23 cellular contexts compared by ENCODE assay signal in genomic region chr4:95049838-95050237, GRCh38.
DNase-seq lines count a peak whose midpoint lies in the region; ATAC-seq and TF ChIP-seq lines count a peak whose summit lies in the region.
"Had no signal": no experiment of that assay in that cellular context is flagged by ENCODE, and none has a peak within 500 bp of the region (broad histone marks: within the 10 kb centered on the region; RNA-seq: fewer than 3 reads in every experiment).

No MANE protein-coding gene starts in this region.

- H3K4me1 Mint-ChIP-seq in MCF 10A (ENCODE audit: insufficient read depth, unreplicated experiment): no peaks in the 10 kb centered on the region
- H3K4me1 Mint-ChIP-seq: activated CD4-positive, alpha-beta T cell treated with anti-CD3 and anti-CD28 coated beads, Interleukin-2, amount 10 ng/mL, durations not matched to agents 24 days and 14 days; activated CD8-positive, alpha-beta memory T cell treated with anti-CD3 and anti-CD28 coated beads, Interleukin-2, amount 10 ng/mL, durations not matched to agents 7 days and 5 days had no signal

- in situ Hi-C loops in astrocyte of the spinal cord (cut with HindIII; ENCODE audit: low sequenced_read_pairs): no loop called here

- H3K27ac ChIP-seq in breast epithelium (no peak overlapping the region), hepatocyte (no peak overlapping the region), thoracic aorta (peak overlapping the region; percentile 18 to 77)
- H3K27ac ChIP-seq: left lung, Peyer's patch, SJSA1 had no signal

- H3K9me3 ChIP-seq in breast epithelium (no peaks in the 10 kb centered on the region), hepatocyte (ENCODE audit: low read depth) (no peaks in the 10 kb centered on the region), thoracic aorta (no peaks in the 10 kb centered on the region)
- H3K9me3 ChIP-seq: left lung, Peyer's patch, SJSA1 had no signal

- H3K27me3 ChIP-seq in breast epithelium (no peaks in the 10 kb centered on the region), hepatocyte (no peaks in the 10 kb centered on the region), thoracic aorta (replicated peaks; ENCODE audit: insufficient read depth) (no peaks in the 10 kb centered on the region)
- H3K27me3 ChIP-seq: left lung, Peyer's patch, SJSA1 had no signal

- no peaks in the 10 kb centered on the region for H3K27me3 Mint-ChIP-seq in MCF 10A (ENCODE audit: insufficient read depth, unreplicated experiment)
- H3K27me3 Mint-ChIP-seq: activated CD4-positive, alpha-beta T cell treated with anti-CD3 and anti-CD28 coated beads, Interleukin-2, amount 10 ng/mL, durations not matched to agents 24 days and 14 days; activated CD8-positive, alpha-beta memory T cell treated with anti-CD3 and anti-CD28 coated beads, Interleukin-2, amount 10 ng/mL, durations not matched to agents 7 days and 5 days had no signal

- no peak for TF ChIP-seq POLR2A in breast epithelium (IDR thresholded peaks at IDR 0.05)

- no peak overlapping the region for H3K4me2 ChIP-seq in hepatocyte

- no peaks in the 10 kb centered on the region for H3K79me2 ChIP-seq in hepatocyte

- no peak overlapping the region for H2AFZ ChIP-seq in hepatocyte

- DNase-seq in MCF 10A (ENCODE audit: unreplicated experiment) (peak; percentile 12), breast epithelium (ENCODE audit: low spot score in 2 of 2) (no peak), astrocyte of the spinal cord (ENCODE audit: low read depth, low spot score) (peak; percentile 63), hepatocyte (ENCODE audit: low spot score) (peak; percentile 16), thoracic aorta (ENCODE audit: low spot score) (no peak), NCI-H2227 (lab: John Stamatoyannopoulos, UW; ENCODE audit: unreplicated experiment) (no peak), NCI-H187 (lab: John Stamatoyannopoulos, UW) (no peak)
- DNase-seq: 8988T; activated CD4-positive, alpha-beta T cell treated with anti-CD3 and anti-CD28 coated beads, Interleukin-2, amount 10 ng/mL, durations not matched to agents 24 days and 14 days; activated CD8-positive, alpha-beta memory T cell treated with anti-CD3 and anti-CD28 coated beads, Interleukin-2, amount 10 ng/mL, durations not matched to agents 7 days and 5 days; DMS153; GDM1; KBM-7; left lung; NCI-H2029; Peyer's patch; retina; stimulated activated CD8-positive, alpha-beta memory T cell treated with anti-CD3 and anti-CD28 coated beads, Interleukin-4, amount 100 ng/mL, for 48 hours; T-helper 2 cell had no signal

- no peaks in the 10 kb centered on the region for H4K20me1 ChIP-seq in hepatocyte (ENCODE audit: insufficient read depth, poor library complexity, severe bottlenecking)

- no peaks in the 10 kb centered on the region for H3K9me2 ChIP-seq in hepatocyte (replicated peaks; ENCODE audit: insufficient read depth)

- CTCF ChIA-PET in MCF 10A (lab: Yijun Ruan, JAX): interaction anchor here (0.7 kb wide), 1 partner anchor 126 kb away, joined by 4 read pairs; no protein-coding TSS in a partner anchor

- intact Hi-C loops in MCF 10A (cut with micrococcal nuclease): no loop called here
- intact Hi-C loops in breast epithelium (cut with DNase I; ENCODE audit: low total_unique reads): no loop called here

- H3K36me3 ChIP-seq in breast epithelium: no peaks in the 10 kb centered on the region
- no peaks in the 10 kb centered on the region for H3K36me3 ChIP-seq in hepatocyte (replicated peaks; ENCODE audit: insufficient read depth, low read depth)
- no peaks in the 10 kb centered on the region for H3K36me3 ChIP-seq in thoracic aorta
- H3K36me3 ChIP-seq: left lung, Peyer's patch, SJSA1 had no signal

- BruUV-seq in MCF 10A (replicated peaks; lab: Mats Ljungman, UMichigan): no TSS peak

- POLR2A ChIA-PET in MCF 10A (lab: Yijun Ruan, JAX): interaction anchor here (0.6 to 1.0 kb wide), 2 partner anchors 9 to 114 kb away, joined by 3 to 4 read pairs; no protein-coding TSS in a partner anchor

- ATAC-seq in thoracic aorta (ENCODE audit: insufficient number of reproducible peaks, low FRiP score, low read depth) (no peak), GM21528 (IDR thresholded peaks at IDR 0.05; ENCODE audit: low FRiP score, unreplicated experiment) (no peak)
- ATAC-seq: activated CD8-positive, alpha-beta memory T cell treated with anti-CD3 and anti-CD28 coated beads, Interleukin-2, amount 10 ng/mL, durations not matched to agents 7 days and 5 days; activated naive CD4-positive, alpha-beta T cell treated with anti-CD3 and anti-CD28 coated beads, Interleukin-2, amount 50 U/mL, for 72 hours; left lung had no signal

- TF ChIP-seq CTCF in MCF 10A (IDR thresholded peaks at IDR 0.05; ENCODE audit: unreplicated experiment) (no peak), breast epithelium (IDR thresholded peaks at IDR 0.05) (no peak), astrocyte of the spinal cord (IDR thresholded peaks at IDR 0.05; ENCODE audit: low read depth, low read length) (no peak), hepatocyte (IDR thresholded peaks at IDR 0.05; ENCODE audit: poor library complexity) (no peak), thoracic aorta (IDR thresholded peaks at IDR 0.05) (no peak)

- no peaks in the 10 kb centered on the region for H3K36me3 Mint-ChIP-seq in MCF 10A (ENCODE audit: insufficient read depth, unreplicated experiment)
- H3K36me3 Mint-ChIP-seq: activated CD8-positive, alpha-beta memory T cell treated with anti-CD3 and anti-CD28 coated beads, Interleukin-2, amount 10 ng/mL, durations not matched to agents 7 days and 5 days; activated naive CD4-positive, alpha-beta T cell treated with anti-CD3 and anti-CD28 coated beads, Interleukin-2, amount 50 U/mL, for 72 hours had no signal

- H3K4me3 Mint-ChIP-seq in MCF 10A (ENCODE audit: unreplicated experiment): no peak overlapping the region
- H3K4me3 Mint-ChIP-seq: activated CD4-positive, alpha-beta T cell treated with anti-CD3 and anti-CD28 coated beads, Interleukin-2, amount 10 ng/mL, durations not matched to agents 24 days and 14 days; activated CD8-positive, alpha-beta memory T cell treated with anti-CD3 and anti-CD28 coated beads, Interleukin-2, amount 10 ng/mL, durations not matched to agents 7 days and 5 days; activated T-helper 1 cell treated with anti-CD3 and anti-CD28 coated beads, Interleukin-12 subunit alpha, Interleukin-12 subunit beta, Interleukin-2, Interleukin-4 antibody, amounts not matched to agents 30 ng/mL and 10 ng/mL and 1 ng/mL, durations not matched to agents 14 hours and 24 hours and 36 hours had no signal

- H3K4me3 ChIP-seq in breast epithelium: no peak overlapping the region
- H3K4me3 ChIP-seq in astrocyte of the spinal cord (ENCODE audit: low read depth, low read length): no peak overlapping the region
- no peak overlapping the region for H3K4me3 ChIP-seq in hepatocyte
- no peak overlapping the region for H3K4me3 ChIP-seq in thoracic aorta
- H3K4me3 ChIP-seq: left lung, Peyer's patch, SJSA1 had no signal

- no peak overlapping the region for H3K27ac Mint-ChIP-seq in MCF 10A (ENCODE audit: low read depth, unreplicated experiment)
- H3K27ac Mint-ChIP-seq: activated CD4-positive, alpha-beta T cell treated with anti-CD3 and anti-CD28 coated beads, Interleukin-2, amount 10 ng/mL, durations not matched to agents 24 days and 14 days; activated CD8-positive, alpha-beta memory T cell treated with anti-CD3 and anti-CD28 coated beads, Interleukin-2, amount 10 ng/mL, durations not matched to agents 7 days and 5 days; activated naive CD4-positive, alpha-beta T cell treated with anti-CD3 and anti-CD28 coated beads, Interleukin-2, amount 50 U/mL, for 72 hours; activated T-helper 1 cell treated with anti-CD3 and anti-CD28 coated beads, Interleukin-12 subunit alpha, Interleukin-12 subunit beta, Interleukin-2, Interleukin-4 antibody, amounts not matched to agents 30 ng/mL and 10 ng/mL and 1 ng/mL, durations not matched to agents 14 hours and 24 hours and 36 hours had no signal

- H3K4me1 ChIP-seq in breast epithelium: no peaks in the 10 kb centered on the region
- peaks cover 9% of the 10 kb centered on the region for H3K4me1 ChIP-seq in hepatocyte (ENCODE audit: insufficient read depth)
- peaks cover 25 to 63% of the 10 kb centered on the region in 2 donors for H3K4me1 ChIP-seq in thoracic aorta (ENCODE audit: control insufficient read depth in 1 of 2, low read depth in 2 of 2)
- H3K4me1 ChIP-seq: left lung, Peyer's patch had no signal

- H3K9me3 Mint-ChIP-seq in MCF 10A (ENCODE audit: unreplicated experiment): no peaks in the 10 kb centered on the region
- H3K9me3 Mint-ChIP-seq: activated CD4-positive, alpha-beta T cell treated with anti-CD3 and anti-CD28 coated beads, Interleukin-2, amount 10 ng/mL, durations not matched to agents 24 days and 14 days; activated naive CD4-positive, alpha-beta T cell treated with anti-CD3 and anti-CD28 coated beads, Interleukin-2, amount 50 U/mL, for 72 hours; activated T-helper 1 cell treated with anti-CD3 and anti-CD28 coated beads, Interleukin-12 subunit alpha, Interleukin-12 subunit beta, Interleukin-2, Interleukin-4 antibody, amounts not matched to agents 30 ng/mL and 10 ng/mL and 1 ng/mL, durations not matched to agents 14 hours and 24 hours and 36 hours had no signal

Comparison
In these comparisons a context has a peak if more than half of its experiments do, and no peak if none do; other contexts are left out.
1. DNase-seq: peak in MCF 10A (single experiment), astrocyte of the spinal cord (single experiment) and hepatocyte (single experiment); none in breast epithelium (0 of 2), thoracic aorta (single experiment), NCI-H2227 (single experiment) and NCI-H187 (0 of 2).
2. H3K27ac ChIP-seq: peak in thoracic aorta (2 of 2); none in breast epithelium (0 of 2) and hepatocyte (single experiment).